10 cellular contexts compared by ENCODE assay signal in genomic region chr3:11273945-11274344, GRCh38. TPM values are rescaled to one million over a fixed set of nuclear protein-coding genes. Genes with fewer than 3 reads are reported as not detected.
A peak's percentile ranks its signal among the peaks of the same experiment; 100 is the strongest.
DNase-seq lines count a peak whose midpoint lies in the region; ATAC-seq, FAIRE-seq and TF ChIP-seq lines count a peak whose summit lies in the region.
"Had no signal": no experiment of that assay in that cellular context is flagged by ENCODE, and none has a peak within 500 bp of the region (broad histone marks: within the 10 kb centered on the region; RNA-seq: fewer than 3 reads in every experiment).

No MANE protein-coding gene starts in this region.

- no peak overlapping the region for H3K4me3 ChIP-seq in CD8-positive, alpha-beta T cell (ENCODE audit: low read depth, low read length)
- H3K4me3 ChIP-seq in NB4 (ENCODE audit: low read depth, low read length) (peak overlapping the region; percentile 98), mammary epithelial cell (replicated peaks in 1 of 3; ENCODE audit: insufficient read depth in 1 of 3, low read depth in 2 of 3, low read length in 3 of 3) (no peak overlapping the region)

- H3K4me2 ChIP-seq in mammary epithelial cell (ENCODE audit: insufficient read depth, low read depth, low read length) = peak overlapping the region; percentile 90

- CTCF ChIA-PET in CD8-positive, alpha-beta T cell (lab: Charles Lee) = no interaction called here
- CTCF ChIA-PET in mammary epithelial cell (lab: Charles Lee; ENCODE audit: low non-redundant PET) = no interaction called here

- TF ChIP-seq CTCF in CD8-positive, alpha-beta T cell (IDR thresholded peaks at IDR 0.05) = no peak
- TF ChIP-seq CTCF in NB4 (IDR thresholded peaks at IDR 0.05; ENCODE audit: low read depth, low read length) (no peak), mammary epithelial cell (conservative IDR thresholded peaks at IDR 0.05 in 1 of 2, IDR thresholded peaks at IDR 0.05 in 1 of 2; ENCODE audit: extremely low read depth in 1 of 2, insufficient read depth in 1 of 2, low read depth in 1 of 2, low read length in 2 of 2) (no peak), neural crest cell (conservative IDR thresholded peaks at IDR 0.05) (no peak)

- TF ChIP-seq POLR2A in NB4 (IDR thresholded peaks at IDR 0.05; ENCODE audit: extremely low read depth, insufficient read length) = peak; percentile 23
- no peak for TF ChIP-seq POLR2A in GM12891 (IDR thresholded peaks at IDR 0.05; ENCODE audit: low read depth, low read length)

- no peaks in the 10 kb centered on the region for H3K36me3 ChIP-seq in CD8-positive, alpha-beta T cell (ENCODE audit: insufficient read depth, low read length)
- no peaks in the 10 kb centered on the region for H3K36me3 ChIP-seq in mammary epithelial cell (ENCODE audit: insufficient read depth, low read length)

- H3K4me1 ChIP-seq in CD8-positive, alpha-beta T cell (ENCODE audit: insufficient read depth, low read length) = peaks cover 23% of the 10 kb centered on the region
- peaks cover 20% of the 10 kb centered on the region for H3K4me1 ChIP-seq in mammary epithelial cell (ENCODE audit: insufficient read depth, low read length)

- peak overlapping the region; percentile 3 for H3K27ac Mint-ChIP-seq in CD8-positive, alpha-beta T cell
- no peak overlapping the region for H3K27ac Mint-ChIP-seq in neural crest cell (ENCODE audit: unreplicated experiment)

- H2AFZ ChIP-seq in mammary epithelial cell (ENCODE audit: low read depth, low read length) = no peak overlapping the region

- H3K27ac ChIP-seq in CD8-positive, alpha-beta T cell (ENCODE audit: low read depth, low read length) = no peak overlapping the region
- H3K27ac ChIP-seq in mammary epithelial cell (ENCODE audit: insufficient read depth, low read depth, low read length) = no peak overlapping the region

- H3K27me3 ChIP-seq in CD8-positive, alpha-beta T cell (ENCODE audit: insufficient read depth, low read length) = no peaks in the 10 kb centered on the region
- H3K27me3 ChIP-seq in mammary epithelial cell (ENCODE audit: insufficient read depth, low read length) = no peaks in the 10 kb centered on the region

- dilution Hi-C loops in mammary epithelial cell (cut with HindIII; ENCODE audit: low sequenced_read_pairs) = loop anchor here (5.0 kb wide), 1 partner anchor 87 kb away; no protein-coding TSS in a partner anchor

- no peaks in the 10 kb centered on the region for H3K9me3 Mint-ChIP-seq in CD8-positive, alpha-beta T cell
- no peaks in the 10 kb centered on the region for H3K9me3 Mint-ChIP-seq in neural crest cell

- FAIRE-seq in GM12891 (lab: Jason Lieb, UNC) = no peak

- peaks cover 58% of the 10 kb centered on the region for H3K4me1 Mint-ChIP-seq in CD8-positive, alpha-beta T cell (ENCODE audit: low read depth)
- H3K4me1 Mint-ChIP-seq in neural crest cell = peaks cover 30% of the 10 kb centered on the region

- no peak for ATAC-seq in CD8-positive, alpha-beta T cell

- peaks cover 51% of the 10 kb centered on the region for H3K36me3 Mint-ChIP-seq in CD8-positive, alpha-beta T cell
- no peaks in the 10 kb centered on the region for H3K36me3 Mint-ChIP-seq in neural crest cell (ENCODE audit: low read depth)

- H3K79me2 ChIP-seq in mammary epithelial cell (ENCODE audit: insufficient read depth, low read length) = peaks cover 52% of the 10 kb centered on the region

- WGBS in mammary epithelial cell (ENCODE audit: low coverage, missing lambda C conversion rate) = 94% methylated on average over 6 of the region's 6 CpGs

- no peaks in the 10 kb centered on the region for H4K20me1 ChIP-seq in mammary epithelial cell (ENCODE audit: insufficient read depth, low read length)

- BruUV-seq in mammary epithelial cell (replicated peaks; lab: Mats Ljungman, UMichigan) = no TSS peak

- no peak overlapping the region for H3K9ac ChIP-seq in mammary epithelial cell (ENCODE audit: insufficient read depth, low read length)

- H3K27me3 Mint-ChIP-seq in CD8-positive, alpha-beta T cell (ENCODE audit: low read depth) = no peaks in the 10 kb centered on the region
- peaks cover 9% of the 10 kb centered on the region for H3K27me3 Mint-ChIP-seq in neural crest cell (ENCODE audit: low read depth)

- intact Hi-C loops in CD8-positive, alpha-beta T cell (cut with DNase I, micrococcal nuclease) = loop anchor here (2.0 to 10.0 kb wide), 12 partner anchors 368 to 1539 kb away; partner anchors contain the start of genes SEC13 (in 2 of the 2), VGLL4 (in 2 of the 2), BRK1 (in 1 of the 2) and BRPF1 (in 1 of the 2)
- intact Hi-C loops in mammary epithelial cell (cut with micrococcal nuclease) = loop anchor here (5.0 kb wide), 1 partner anchor 472 kb away; no protein-coding TSS in a partner anchor

- no peak for DNase-seq in CD8-positive, alpha-beta T cell
- DNase-seq in NB4 (ENCODE audit: low read depth) (peak; percentile 94), mammary epithelial cell (no peak), neural crest cell (ENCODE audit: low read depth, low spot score) (no peak), GM12891 (ENCODE audit: insufficient read length, low spot score) (no peak), NCI-H82 treated with DMSO at 0.1 percent for 48 hours (lab: John Stamatoyannopoulos, UW; ENCODE audit: unreplicated experiment) (no peak), COR-L47 (lab: John Stamatoyannopoulos, UW) (no peak), NCI-H1436 treated with DMSO at 0.1 percent for 48 hours (lab: John Stamatoyannopoulos, UW) (no peak)
- DNase-seq: activated CD4-positive, alpha-beta T cell treated with anti-CD3 and anti-CD28 coated beads, Interleukin-2, amount 50 U/mL, for 48 hours; NCI-H526 treated with DMSO at 0.1 percent for 48 hours had no signal

- H3K4me3 Mint-ChIP-seq in CD8-positive, alpha-beta T cell = peak overlapping the region; percentile 96
- H3K4me3 Mint-ChIP-seq in neural crest cell = peak overlapping the region; percentile 98

- POLR2A ChIA-PET in CD8-positive, alpha-beta T cell (lab: Charles Lee) = no interaction called here

- in situ Hi-C loops in mammary epithelial cell (cut with MboI; ENCODE audit: low sequenced_read_pairs in 2 of 2) = no loop called here

- H3K9me3 ChIP-seq in CD8-positive, alpha-beta T cell (ENCODE audit: low read length) = no peaks in the 10 kb centered on the region
- no peaks in the 10 kb centered on the region for H3K9me3 ChIP-seq in mammary epithelial cell (replicated peaks; ENCODE audit: insufficient read depth, low read length)

TF ChIP-seq in GM12891, 5 proteins besides CTCF, POLR2A, EP300 and RAD21:
- TF ChIP-seq POLR2AphosphoS5 (IDR thresholded peaks at IDR 0.05; ENCODE audit: low read depth, low read length) = no peak
- no peak for TF ChIP-seq POU2F2 (IDR thresholded peaks at IDR 0.05; ENCODE audit: low read depth, low read length)
- no peak for TF ChIP-seq TAF1 (IDR thresholded peaks at IDR 0.05; ENCODE audit: low read depth, low read length)

RNA-seq across cellular contexts. Expression of gene ATG7, which starts 1.7 kb away (rescaled TPM):
- 10 to 100 TPM; 21.3 to 23.8 TPM for total RNA-seq in CD8-positive, alpha-beta T cell
- total RNA-seq in mammary epithelial cell (10 to 100 TPM; 35.3 to 51.2 TPM), neural crest cell (28.5 and 29.6 TPM in 2 replicates)
- polyA plus RNA-seq in mammary epithelial cell = 29.2 TPM
- 22.0 TPM for polyA minus RNA-seq in mammary epithelial cell
- 15.2 TPM for polyA plus RNA-seq in GM12891 (2012; ENCODE audit: low read depth, missing spikeins)
